15 cellular contexts compared by ENCODE assay signal in genomic region chr1:236147068-236147467, GRCh38. TPM values are rescaled to one million over a fixed set of nuclear protein-coding genes. Genes with fewer than 3 reads are reported as not detected.
DNase-seq lines count a peak whose midpoint lies in the region; ATAC-seq, FAIRE-seq and TF ChIP-seq lines count a peak whose summit lies in the region.
"Had no signal": no experiment of that assay in that cellular context is flagged by ENCODE, and none has a peak within 500 bp of the region (broad histone marks: within the 10 kb centered on the region; RNA-seq: fewer than 3 reads in every experiment).

No MANE protein-coding gene starts in this region.

- POLR2A ChIA-PET in GM12878 (lab: Charles Lee), result interaction anchor here (1.8 to 3.5 kb wide), 3 partner anchors 9 to 23 kb away, joined by 6 to 16 read pairs (median 13); no protein-coding TSS in a partner anchor

- no TSS peak for BruUV-seq in GM12878 (replicated peaks; lab: Mats Ljungman, UMichigan)

- TF ChIP-seq RAD21 in GM12878 (IDR thresholded peaks at IDR 0.05; ENCODE audit: insufficient read depth, low read depth, low read length), result no peak

- H3K4me1 ChIP-seq in GM12878 (ENCODE audit: control insufficient read depth, insufficient read depth, low read length) (peaks cover 26% of the 10 kb centered on the region), right atrium auricular region (peaks cover 0 to 82% of the 10 kb centered on the region in 2 donors), suprapubic skin (peaks cover 62% of the 10 kb centered on the region)

- intact Hi-C loops in GM12878 (cut with micrococcal nuclease; ENCODE audit: unreplicated experiment), result loop anchor here (10.0 kb wide), 1 partner anchor 282 kb away; the partner anchor contains the start of gene LYST
- intact Hi-C loops in activated CD4-positive, alpha-beta T cell treated with anti-CD3 and anti-CD28 coated beads, Interleukin-2, amount 10 ng/mL, durations not matched to agents 24 days and 14 days (cut with micrococcal nuclease), result no loop called here

- H3K4me1 Mint-ChIP-seq in endothelial cell (ENCODE audit: unreplicated experiment), result peaks cover 29% of the 10 kb centered on the region
- H3K4me1 Mint-ChIP-seq in activated CD4-positive, alpha-beta T cell treated with anti-CD3 and anti-CD28 coated beads, Interleukin-2, amount 10 ng/mL, durations not matched to agents 24 days and 14 days, result peaks cover 20% of the 10 kb centered on the region

- no peak for FAIRE-seq in GM12878 (lab: Jason Lieb, UNC)

- H3K27ac Mint-ChIP-seq in endothelial cell (ENCODE audit: unreplicated experiment), result peak overlapping the region; percentile 9
- no peak overlapping the region for H3K27ac Mint-ChIP-seq in activated CD4-positive, alpha-beta T cell treated with anti-CD3 and anti-CD28 coated beads, Interleukin-2, amount 10 ng/mL, durations not matched to agents 24 days and 14 days

- no peak for TF ChIP-seq POLR2A in GM12878 (IDR thresholded peaks at IDR 0.05; ENCODE audit: low read depth, low read length)
- no peak for TF ChIP-seq POLR2A in suprapubic skin (IDR thresholded peaks at IDR 0.05)

- H3K4me3 Mint-ChIP-seq in endothelial cell (ENCODE audit: unreplicated experiment), result no peak overlapping the region
- H3K4me3 Mint-ChIP-seq in activated CD4-positive, alpha-beta T cell treated with anti-CD3 and anti-CD28 coated beads, Interleukin-2, amount 10 ng/mL, durations not matched to agents 24 days and 14 days, result no peak overlapping the region

- H3K36me3 Mint-ChIP-seq in endothelial cell (ENCODE audit: low read depth, unreplicated experiment), result peaks cover 16% of the 10 kb centered on the region
- peaks cover 4% of the 10 kb centered on the region for H3K36me3 Mint-ChIP-seq in activated CD4-positive, alpha-beta T cell treated with anti-CD3 and anti-CD28 coated beads, Interleukin-2, amount 10 ng/mL, durations not matched to agents 24 days and 14 days (ENCODE audit: low read depth)

- H3K36me3 ChIP-seq in GM12878 (ENCODE audit: control insufficient read depth in 2 of 2, insufficient read depth in 2 of 2, low read length in 1 of 2) (peaks cover 3 to 8% of the 10 kb centered on the region in 2 experiments; a peak in 2 of 4 replicates), right atrium auricular region (no peaks in the 10 kb centered on the region), suprapubic skin (no peaks in the 10 kb centered on the region)

- peak overlapping the region; percentile 63; the same call in 1 of the 2 replicates for H3K4me2 ChIP-seq in GM12878 (ENCODE audit: control insufficient read depth, insufficient read depth)
- H3K4me2 ChIP-seq: KMS-11, SK-N-SH had no signal

- peaks cover 3% of the 10 kb centered on the region; the same call in 1 of the 2 replicates for H4K20me1 ChIP-seq in GM12878 (ENCODE audit: control insufficient read depth, insufficient read depth)

- WGBS in GM12878 (ENCODE audit: insufficient coverage, insufficient replicate concordance, low lambda C conversion rate, missing lambda C conversion rate), result 62% methylated on average over 10 of the region's 10 CpGs
- WGBS in suprapubic skin, result 58% methylated on average over 10 of the region's 10 CpGs

- SMC1A ChIA-PET in GM12878 (lab: Charles Lee; ENCODE audit: uncharacterized antibody, unreplicated experiment), result interaction anchor here (1.0 to 7.2 kb wide), 5 partner anchors 10 to 339 kb away, joined by 3 to 95 read pairs (median 4); no protein-coding TSS in a partner anchor

- TF ChIP-seq EP300 in GM12878 (IDR thresholded peaks at IDR 0.05; ENCODE audit: borderline replicate concordance in 1 of 2, control insufficient read depth in 1 of 2, low read depth in 2 of 2, low read length in 2 of 2), result no peak
- no peak for TF ChIP-seq EP300 in suprapubic skin (IDR thresholded peaks at IDR 0.05)

- in situ Hi-C loops in GM12878 (cut with MboI), result no loop called here

- H3K4me3 ChIP-seq in GM12878 (peak overlapping the region; percentile 51; the same call in 1 of the 2 replicates), right atrium auricular region (no peak overlapping the region), suprapubic skin (no peak overlapping the region)

- peak overlapping the region; percentile 34 for H3K9ac ChIP-seq in GM12878 (ENCODE audit: control insufficient read depth, insufficient read depth, low read length)
- H3K9ac ChIP-seq: KMS-11, SK-N-SH had no signal

- no peaks in the 10 kb centered on the region for H3K27me3 ChIP-seq in GM12878 (replicated peaks in 1 of 2; ENCODE audit: control insufficient read depth in 2 of 2, insufficient read depth in 2 of 2, low read length in 1 of 2)
- no peaks in the 10 kb centered on the region for H3K27me3 ChIP-seq in right atrium auricular region
- H3K27me3 ChIP-seq in suprapubic skin, result no peaks in the 10 kb centered on the region

- ATAC-seq in GM12878, result no peak
- ATAC-seq: HCT116 had no signal

- no peak for DNase-seq in GM12878 (ENCODE audit: low read depth, low spot score)
- DNase-seq in endothelial cell (ENCODE audit: low spot score), result no peak
- DNase-seq in right atrium auricular region (ENCODE audit: low spot score), result no peak
- DNase-seq in suprapubic skin (ENCODE audit: low spot score in 2 of 2), result no peak
- DNase-seq in pons (ENCODE audit: low spot score), result no peak
- DNase-seq in H4 (ENCODE audit: low spot score), result no peak
- no peak for DNase-seq in activated CD4-positive, alpha-beta T cell treated with anti-CD3 and anti-CD28 coated beads, Interleukin-2, amount 10 ng/mL, durations not matched to agents 24 days and 14 days
- DNase-seq in NCI-H1105 treated with DMSO at 0.1 percent for 48 hours (lab: John Stamatoyannopoulos, UW), result no peak
- DNase-seq: NCI-H1436 treated with DMSO at 0.1 percent for 48 hours, NCI-H2029 treated with DMSO at 0.1 percent for 48 hours, NCI-H748 treated with DMSO at 0.1 percent for 48 hours, SK-N-SH had no signal

- H3K27me3 Mint-ChIP-seq in endothelial cell (ENCODE audit: unreplicated experiment), result peaks cover 13% of the 10 kb centered on the region
- H3K27me3 Mint-ChIP-seq in activated CD4-positive, alpha-beta T cell treated with anti-CD3 and anti-CD28 coated beads, Interleukin-2, amount 10 ng/mL, durations not matched to agents 24 days and 14 days, result peaks cover 2% of the 10 kb centered on the region

- no peak for TF ChIP-seq CTCF in GM12878 (IDR thresholded peaks at IDR 0.05 in 2 of 3, conservative IDR thresholded peaks at IDR 0.05 in 1 of 3; ENCODE audit: control insufficient read depth in 2 of 3, extremely low read depth in 1 of 3, insufficient read depth in 1 of 3, low read depth in 3 of 3, low read length in 3 of 3)
- TF ChIP-seq CTCF in endothelial cell (IDR thresholded peaks at IDR 0.05; ENCODE audit: unreplicated experiment), result no peak
- TF ChIP-seq CTCF in right atrium auricular region (IDR thresholded peaks at IDR 0.05), result no peak
- no peak for TF ChIP-seq CTCF in suprapubic skin (IDR thresholded peaks at IDR 0.05)

- H2AFZ ChIP-seq in GM12878 (ENCODE audit: control insufficient read depth, low read depth, low read length), result no peak overlapping the region

- H3K9me3 ChIP-seq in GM12878 (replicated peaks; ENCODE audit: control insufficient read depth, insufficient read depth, low read length), result no peaks in the 10 kb centered on the region
- H3K9me3 ChIP-seq in right atrium auricular region, result no peaks in the 10 kb centered on the region
- no peaks in the 10 kb centered on the region for H3K9me3 ChIP-seq in suprapubic skin
- H3K9me3 ChIP-seq: SK-N-SH had no signal

- no peaks in the 10 kb centered on the region for H3K9me3 Mint-ChIP-seq in endothelial cell (ENCODE audit: unreplicated experiment)
- H3K9me3 Mint-ChIP-seq in activated CD4-positive, alpha-beta T cell treated with anti-CD3 and anti-CD28 coated beads, Interleukin-2, amount 10 ng/mL, durations not matched to agents 24 days and 14 days, result no peaks in the 10 kb centered on the region

- RAD21 ChIA-PET in GM12878 (lab: Charles Lee; ENCODE audit: unreplicated experiment), result interaction anchor here (1.5 to 7.3 kb wide), 2 partner anchors 10 to 36 kb away, joined by 4 to 121 read pairs; no protein-coding TSS in a partner anchor

- H3K27ac ChIP-seq in GM12878 (ENCODE audit: control insufficient read depth, insufficient read depth) (no peak overlapping the region), right atrium auricular region (peak overlapping the region; percentile 71 to 76), suprapubic skin (peak overlapping the region; percentile 63)
- H3K27ac ChIP-seq: C4-2B, KMS-11 had no signal

- peaks cover 81% of the 10 kb centered on the region for H3K79me2 ChIP-seq in GM12878 (ENCODE audit: control insufficient read depth, insufficient read depth, low read length)

- CTCF ChIA-PET in GM12878 (lab: Yijun Ruan, JAX), result interaction anchor here (0.5 to 7.3 kb wide), 4 partner anchors 9 to 54 kb away, joined by 3 to 56 read pairs (median 4); no protein-coding TSS in a partner anchor

TF ChIP-seq in GM12878, 131 proteins besides CTCF, POLR2A, EP300 and RAD21 (continues in another document):
- peak in 1 of 2 experiments; percentile 34; a peak in 1 of 4 replicates for TF ChIP-seq BHLHE40 (IDR thresholded peaks at IDR 0.05; ENCODE audit: borderline replicate concordance in 1 of 2, low read depth in 2 of 2, low read length in 1 of 2)
- TF ChIP-seq NFXL1 (IDR thresholded peaks at IDR 0.05; ENCODE audit: borderline replicate concordance), result no peak

RNA-seq across cellular contexts. Expression of gene GPR137B, which starts 4.7 kb away (rescaled TPM):
- 79.5 and 87.9 TPM in 2 replicates for total RNA-seq in GM12878 (2013; cell fraction: nucleolus; rRNA removed)
- 9.4 and 14.7 TPM in 2 replicates for total RNA-seq in GM12878 (2014; rRNA removed)
- 13.1 and 14.1 TPM in 2 replicates for total RNA-seq in GM12878 (2014; rRNA removed; fragmentation: Illumina TruSeq; extraction: Trizol)
- total RNA-seq in GM12878 (2021), result 14.3 and 14.9 TPM in 2 replicates
- 9.2 TPM for polyA plus RNA-seq in GM12878 (2011; ENCODE audit: low read depth)
- 14.9 and 19.3 TPM in 2 replicates for polyA plus RNA-seq in GM12878 (2011; rRNA removed)
- 10.5 and 19.3 TPM in 2 replicates for polyA plus RNA-seq in GM12878 (2011; cell fraction: cytosol; rRNA removed)
- 28.2 and 30.6 TPM in 2 replicates for polyA plus RNA-seq in GM12878 (2011; cell fraction: nucleus; rRNA removed)
- polyA plus RNA-seq in GM12878 (2012), result 11.0 and 19.5 TPM in 2 replicates
- polyA plus RNA-seq in GM12878 (2014; fragmentation: Illumina TruSeq; extraction: Trizol), result 20.8 and 27.4 TPM in 2 replicates
- 1 to 10 TPM; 5.4 to 6.4 TPM for polyA plus RNA-seq in GM12878 (2014; fragmentation: Nextera tagmentation; extraction: Ambion mirVana)
- 12.1 and 12.6 TPM in 2 replicates for polyA plus RNA-seq in GM12878 (2014; rRNA removed)
- 10 to 100 TPM in 1 of 2 experiments, 1 to 10 TPM in 1; 9.0 to 12.9 TPM for polyA plus RNA-seq in GM12878 (2016; fragmentation: Nextera tagmentation; extraction: Ambion mirVana)
- 18.3 and 18.7 TPM in 2 replicates for polyA minus RNA-seq in GM12878 (2011; rRNA and poly(A)+ RNA removed)
- 6.0 and 8.0 TPM in 2 replicates for polyA minus RNA-seq in GM12878 (2011; cell fraction: cytosol; rRNA and poly(A)+ RNA removed)
- polyA minus RNA-seq in GM12878 (2011; cell fraction: nucleus; rRNA and poly(A)+ RNA removed), result 30.0 and 62.4 TPM in 2 replicates
- total RNA-seq in endothelial cell (ENCODE audit: unreplicated experiment), result 18.2 TPM
- 10 to 100 TPM; 22.7 to 39.7 TPM for total RNA-seq in right atrium auricular region
- total RNA-seq in suprapubic skin, result 10 to 100 TPM; 34.9 to 60.0 (median 47.2) TPM
- 7.9 and 11.4 TPM in 2 replicates for total RNA-seq in H4 (2014; rRNA removed; shearing (Covaris generic))
- total RNA-seq in activated CD4-positive, alpha-beta T cell treated with anti-CD3 and anti-CD28 coated beads, Interleukin-2, amount 10 ng/mL, durations not matched to agents 24 days and 14 days, result 6.6 and 7.7 TPM in 2 replicates
